In genomic region chr1:172682812-172683211, GRCh38 we compare ENCODE assay signal across 1 cellular context.
TF ChIP-seq lines count a peak whose summit lies in the region.

No MANE protein-coding gene starts in this region.

TF ChIP-seq in K562, 482 proteins besides CTCF, POLR2A, EP300 and RAD21:
- TF ChIP-seq ZNF212 (CRISPR knock-in tag; IDR thresholded peaks at IDR 0.05) (no peak), GTF2A2 (tag; IDR thresholded peaks at IDR 0.05) (no peak), KAT7 (CRISPR knock-in tag; IDR thresholded peaks at IDR 0.05; ENCODE audit: borderline replicate concordance) (no peak), FOXK2 (conservative IDR thresholded peaks at IDR 0.05 in 1 of 2, IDR thresholded peaks at IDR 0.05 in 1 of 2; ENCODE audit: low read depth in 2 of 2) (no peak), ZNF165 (CRISPR knock-in tag; IDR thresholded peaks at IDR 0.05; ENCODE audit: borderline replicate concordance) (no peak), PBX2 (CRISPR knock-in tag; IDR thresholded peaks at IDR 0.05; ENCODE audit: low read depth) (no peak), PBX2 (tag; conservative IDR thresholded peaks at IDR 0.05; ENCODE audit: low read depth) (no peak), DIDO1 (tag; IDR thresholded peaks at IDR 0.05; ENCODE audit: low read depth) (no peak), ZBTB7A (IDR thresholded peaks at IDR 0.05; ENCODE audit: borderline replicate concordance, control insufficient read depth, low read depth, low read length) (no peak)
- TF ChIP-seq, protein P1, sequence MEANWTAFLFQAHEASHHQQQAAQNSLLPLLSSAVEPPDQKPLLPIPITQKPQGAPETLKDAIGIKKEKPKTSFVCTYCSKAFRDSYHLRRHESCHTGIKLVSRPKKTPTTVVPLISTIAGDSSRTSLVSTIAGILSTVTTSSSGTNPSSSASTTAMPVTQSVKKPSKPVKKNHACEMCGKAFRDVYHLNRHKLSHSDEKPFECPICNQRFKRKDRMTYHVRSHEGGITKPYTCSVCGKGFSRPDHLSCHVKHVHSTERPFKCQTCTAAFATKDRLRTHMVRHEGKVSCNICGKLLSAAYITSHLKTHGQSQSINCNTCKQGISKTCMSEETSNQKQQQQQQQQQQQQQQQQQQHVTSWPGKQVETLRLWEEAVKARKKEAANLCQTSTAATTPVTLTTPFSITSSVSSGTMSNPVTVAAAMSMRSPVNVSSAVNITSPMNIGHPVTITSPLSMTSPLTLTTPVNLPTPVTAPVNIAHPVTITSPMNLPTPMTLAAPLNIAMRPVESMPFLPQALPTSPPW (CRISPR knock-in tag; IDR thresholded peaks at IDR 0.05), result peak; percentile 20; the same call in 1 of the 2 replicates
